ENCODE assay signal across 3 cellular contexts in the genomic region with DNA sequence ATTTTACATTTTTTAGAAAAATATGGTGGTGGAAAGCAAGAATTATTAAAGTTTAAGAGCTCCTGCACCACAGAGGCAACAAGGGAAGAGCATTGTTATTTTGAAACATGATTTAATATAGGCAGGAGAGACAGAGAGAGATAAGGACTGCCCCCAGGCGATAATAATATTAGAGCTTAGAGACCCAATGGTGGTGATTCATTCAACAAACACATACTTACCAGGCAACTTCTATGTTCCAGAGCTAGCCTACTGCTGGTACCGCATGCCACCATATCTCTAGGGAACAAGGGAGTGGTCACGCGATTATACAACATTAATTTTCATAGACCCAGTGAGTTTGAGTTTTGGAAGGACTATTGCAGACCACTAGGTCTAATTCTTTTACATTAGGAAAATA.
"Had no signal": no experiment of that assay in that cellular context is flagged by ENCODE, and none has a peak within 500 bp of the region (broad histone marks: within the 10 kb centered on the region; RNA-seq: fewer than 3 reads in every experiment).

No MANE protein-coding gene starts in this region.

- H3K4me3 ChIP-seq: GM12878 had no signal

- DNase-seq: GDM1, GF-D8 had no signal

- ATAC-seq: GM12878 had no signal
